In the genomic region with DNA sequence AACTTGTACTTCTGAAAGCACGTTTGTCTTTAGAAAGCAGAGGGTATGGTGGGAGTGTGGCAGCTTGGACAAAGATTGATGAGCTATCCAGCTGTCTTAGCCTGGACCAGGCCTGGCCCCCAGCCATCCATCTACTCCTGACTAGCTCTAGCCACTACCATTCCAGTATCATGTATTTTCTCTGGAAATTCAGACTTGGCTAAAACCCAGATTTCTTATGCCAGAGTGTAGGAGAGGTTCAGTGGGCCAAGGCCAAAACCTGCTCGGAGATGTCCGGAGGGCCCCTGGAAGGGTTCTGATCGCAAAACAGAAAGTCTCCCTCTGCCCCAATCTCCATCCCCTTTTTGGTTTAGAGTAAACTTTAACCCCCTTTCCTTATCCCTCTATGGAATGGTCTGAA, we compare ENCODE assay signal across 1 cellular context.
TF ChIP-seq lines count a peak whose summit lies in the region.

No MANE protein-coding gene starts in this region.

TF ChIP-seq in IMR-90, 13 proteins besides CTCF, POLR2A, EP300 and RAD21 (continued from another document):
- no peak for TF ChIP-seq CEBPB (IDR thresholded peaks at IDR 0.05; ENCODE audit: low read depth, low read length)
- TF ChIP-seq SMC3 (IDR thresholded peaks at IDR 0.05; ENCODE audit: low read depth, low read length): no peak
- no peak for TF ChIP-seq RCOR1 (IDR thresholded peaks at IDR 0.05; ENCODE audit: insufficient replicate concordance, low read length)
- no peak for TF ChIP-seq MXI1 (IDR thresholded peaks at IDR 0.05; ENCODE audit: borderline replicate concordance, low read depth, low read length)
- TF ChIP-seq MAFK (IDR thresholded peaks at IDR 0.05; ENCODE audit: low read depth, low read length): no peak
- TF ChIP-seq FOS (IDR thresholded peaks at IDR 0.05; ENCODE audit: low read depth, low read length): no peak
- no peak for TF ChIP-seq MAZ (IDR thresholded peaks at IDR 0.05; ENCODE audit: borderline replicate concordance, low read depth, low read length)
- TF ChIP-seq, protein P1, sequence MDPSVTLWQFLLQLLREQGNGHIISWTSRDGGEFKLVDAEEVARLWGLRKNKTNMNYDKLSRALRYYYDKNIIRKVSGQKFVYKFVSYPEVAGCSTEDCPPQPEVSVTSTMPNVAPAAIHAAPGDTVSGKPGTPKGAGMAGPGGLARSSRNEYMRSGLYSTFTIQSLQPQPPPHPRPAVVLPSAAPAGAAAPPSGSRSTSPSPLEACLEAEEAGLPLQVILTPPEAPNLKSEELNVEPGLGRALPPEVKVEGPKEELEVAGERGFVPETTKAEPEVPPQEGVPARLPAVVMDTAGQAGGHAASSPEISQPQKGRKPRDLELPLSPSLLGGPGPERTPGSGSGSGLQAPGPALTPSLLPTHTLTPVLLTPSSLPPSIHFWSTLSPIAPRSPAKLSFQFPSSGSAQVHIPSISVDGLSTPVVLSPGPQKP (IDR thresholded peaks at IDR 0.05; ENCODE audit: borderline replicate concordance, low read depth, low read length): no peak
